In genomic region chr2:12087175-12087574, GRCh38 we compare ENCODE assay signal across 23 cellular contexts.
"Had no signal": no experiment of that assay in that cellular context is flagged by ENCODE, and none has a peak within 500 bp of the region (broad histone marks: within the 10 kb centered on the region; RNA-seq: fewer than 3 reads in every experiment).

No MANE protein-coding gene starts in this region.

- H3K9me3 Mint-ChIP-seq: activated naive CD4-positive, alpha-beta T cell treated with anti-CD3 and anti-CD28 coated beads, Interleukin-2, amount 10 ng/mL, durations not matched to agents 7 days and 5 days; endodermal cell; nephron progenitor cell had no signal

- H3K9me3 ChIP-seq: colonic mucosa, lower lobe of right lung, spleen, thyroid gland had no signal

- H3K4me3 ChIP-seq: colonic mucosa, lower lobe of right lung, spleen, thyroid gland had no signal

- ATAC-seq: lower lobe of right lung had no signal

- H3K27ac Mint-ChIP-seq: activated naive CD4-positive, alpha-beta T cell treated with anti-CD3 and anti-CD28 coated beads, Interleukin-2, amount 10 ng/mL, durations not matched to agents 7 days and 5 days; endodermal cell; mesothelial cell of epicardium; nephron progenitor cell had no signal

- H3K4me1 ChIP-seq: colonic mucosa, lower lobe of right lung, thyroid gland had no signal

- H3K27me3 ChIP-seq: brain microvascular endothelial cell, colonic mucosa, spleen, thyroid gland had no signal

- H3K4me3 Mint-ChIP-seq: activated naive CD4-positive, alpha-beta T cell treated with anti-CD3 and anti-CD28 coated beads, Interleukin-2, amount 10 ng/mL, durations not matched to agents 7 days and 5 days; endodermal cell; mesothelial cell of epicardium; nephron progenitor cell had no signal

- DNase-seq: activated CD4-positive, alpha-beta T cell treated with anti-CD3 and anti-CD28 coated beads, Interleukin-2, amount 50 U/mL, for 1 hour; activated CD4-positive, CD25-positive, alpha-beta regulatory T cell treated with anti-CD3 and anti-CD28 coated beads, Interleukin-2, amount 50 U/mL, for 72 hours; activated CD8-positive, alpha-beta memory T cell treated with anti-CD3 and anti-CD28 coated beads for 24 hours; activated CD8-positive, alpha-beta memory T cell treated with anti-CD3 and anti-CD28 coated beads, Interleukin-2, amount 50 U/mL, for 48 hours; activated effector memory CD4-positive, alpha-beta T cell treated with Interleukin-2 at 50 U/mL for 16 hours; activated naive CD4-positive, alpha-beta T cell treated with anti-CD3 and anti-CD28 coated beads, Interleukin-2, amount 10 ng/mL, durations not matched to agents 7 days and 5 days; activated T-cell treated with anti-CD3 and anti-CD28 coated beads, Interleukin-2, amount 50 U/mL, for 48 hours; aorta; brain microvascular endothelial cell; central memory CD4-positive, alpha-beta T cell; colonic mucosa; endodermal cell; hippocampal formation; islet precursor cell; lower lobe of right lung; nephron progenitor cell; nucleus accumbens; spleen; stimulated activated CD4-positive, alpha-beta T cell treated with anti-CD3 and anti-CD28 coated beads, Interleukin-4, amount 100 ng/mL, for 4 hours; stimulated activated naive CD4-positive, alpha-beta T cell treated with Interleukin-2 at 50 U/mL for 16 hours; T-helper 9 cell; thyroid gland had no signal

- H3K27ac ChIP-seq: brain microvascular endothelial cell, colonic mucosa, lower lobe of right lung, spleen, thyroid gland had no signal

- H3K36me3 ChIP-seq: brain microvascular endothelial cell, colonic mucosa, lower lobe of right lung, spleen, thyroid gland had no signal

- H3K36me3 Mint-ChIP-seq: activated naive CD4-positive, alpha-beta T cell treated with anti-CD3 and anti-CD28 coated beads, Interleukin-2, amount 10 ng/mL, durations not matched to agents 7 days and 5 days; mesothelial cell of epicardium had no signal
